ENCODE assay signal across 2 cellular contexts in genomic region chr4:113924706-113925105, GRCh38. TPM values are rescaled to one million over a fixed set of nuclear protein-coding genes. Genes with fewer than 3 reads are reported as not detected.
"Had no signal": no experiment of that assay in that cellular context is flagged by ENCODE, and none has a peak within 500 bp of the region (broad histone marks: within the 10 kb centered on the region; RNA-seq: fewer than 3 reads in every experiment).

No MANE protein-coding gene starts in this region.

RNA-seq across cellular contexts. Expression of gene ARSJ, which starts 54.7 kb away (rescaled TPM):
- total RNA-seq: HepG2 had no signal
- polyA plus RNA-seq: HepG2, IgD-negative memory B cell had no signal
